ENCODE assay signal across 1 cellular context in genomic region chr6:138765896-138766487, GRCh38.
TF ChIP-seq lines count a peak whose summit lies in the region.

No MANE protein-coding gene starts in this region.

TF ChIP-seq in HEK293T, 16 proteins besides CTCF, POLR2A, EP300 and RAD21 (continued from another document):
- TF ChIP-seq PKNOX1 (IDR thresholded peaks at IDR 0.05) (no peak), ARNT (IDR thresholded peaks at IDR 0.05) (no peak)
